ENCODE assay signal across 16 cellular contexts in the genomic region with DNA sequence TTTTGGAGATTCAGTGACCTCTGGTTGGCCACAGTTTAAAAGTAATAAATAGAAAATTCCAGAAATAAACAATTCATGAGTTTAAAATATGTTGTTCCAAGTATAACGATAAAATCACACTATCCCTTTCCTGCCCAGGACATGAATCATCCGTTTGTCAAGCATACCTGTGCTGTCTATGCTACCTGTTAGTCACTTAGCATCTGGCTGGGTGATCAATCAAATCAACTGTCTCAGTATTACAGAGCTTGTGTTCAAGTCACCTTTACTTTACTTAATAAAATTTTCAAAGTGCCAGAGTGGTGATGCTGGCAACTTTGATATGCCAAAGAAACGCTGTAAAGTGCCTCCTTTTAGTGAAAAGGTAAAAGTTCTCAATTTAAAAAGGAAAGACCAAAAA.
A peak's percentile ranks its signal among the peaks of the same experiment; 100 is the strongest.
DNase-seq lines count a peak whose midpoint lies in the region; ATAC-seq, FAIRE-seq and TF ChIP-seq lines count a peak whose summit lies in the region.
"Had no signal": no experiment of that assay in that cellular context is flagged by ENCODE, and none has a peak within 500 bp of the region (broad histone marks: within the 10 kb centered on the region; RNA-seq: fewer than 3 reads in every experiment).

No MANE protein-coding gene starts in this region.

- FAIRE-seq in keratinocyte (lab: Jason Lieb, UNC) = peak; percentile 67
- FAIRE-seq: A549, GM12878, HepG2, HTR-8/SVneo had no signal

- no peak overlapping the region for H3K9ac ChIP-seq in PC-3 (ENCODE audit: low read length)
- H3K9ac ChIP-seq in mammary epithelial cell (ENCODE audit: insufficient read depth, low read length) = no peak overlapping the region
- H3K9ac ChIP-seq in keratinocyte (ENCODE audit: control insufficient read depth, extremely low read depth, insufficient read depth, low read length) = no peak overlapping the region
- H3K9ac ChIP-seq: GM23248 had no signal

- intact Hi-C loops in PC-3 (cut with micrococcal nuclease) (no loop called here), mammary epithelial cell (cut with micrococcal nuclease) (no loop called here)

- POLR2A ChIA-PET in PC-3 (lab: Charles Lee; ENCODE audit: unreplicated experiment) = interaction anchor here (0.7 kb wide), 1 partner anchor 250 kb away, joined by 3 read pairs; no protein-coding TSS in a partner anchor

- H3K36me3 Mint-ChIP-seq in activated T-cell treated with anti-CD3 and anti-CD28 coated beads, Interleukin-2, amount 50 U/mL, for 4 hours (ENCODE audit: insufficient read depth) = no peaks in the 10 kb centered on the region
- H3K36me3 Mint-ChIP-seq: CD4-positive, alpha-beta memory T cell had no signal

- no peaks in the 10 kb centered on the region for H3K9me1 ChIP-seq in keratinocyte (ENCODE audit: control insufficient read depth, extremely low read depth, insufficient read depth, low read length)

- no TSS peak for BruUV-seq in PC-3 (replicated peaks; lab: Mats Ljungman, UMichigan)
- BruUV-seq in mammary epithelial cell (replicated peaks; lab: Mats Ljungman, UMichigan) = no TSS peak

- H3K36me3 ChIP-seq in PC-3 (ENCODE audit: low read depth, low read length) (no peaks in the 10 kb centered on the region), mammary epithelial cell (ENCODE audit: insufficient read depth, low read length) (no peaks in the 10 kb centered on the region), keratinocyte (ENCODE audit: control insufficient read depth in 2 of 2, extremely low read depth in 1 of 2, insufficient read depth in 2 of 2, low read length in 2 of 2) (no peaks in the 10 kb centered on the region)
- H3K36me3 ChIP-seq: BE2C had no signal

- H3K27me3 ChIP-seq in PC-3 (ENCODE audit: low read length) (no peaks in the 10 kb centered on the region), mammary epithelial cell (ENCODE audit: insufficient read depth, low read length) (no peaks in the 10 kb centered on the region), keratinocyte (ENCODE audit: control insufficient read depth, extremely low read depth, insufficient read depth, low read length) (no peaks in the 10 kb centered on the region)
- H3K27me3 ChIP-seq: BE2C had no signal

- H3K9me2 ChIP-seq in PC-3 (replicated peaks; ENCODE audit: low read length) = no peaks in the 10 kb centered on the region

- in situ Hi-C loops in mammary epithelial cell (cut with MboI; ENCODE audit: low sequenced_read_pairs in 2 of 2) = no loop called here

- peak overlapping the region; percentile 26; the same call in 1 of the 2 replicates for H2AFZ ChIP-seq in PC-3 (ENCODE audit: low read length)
- H2AFZ ChIP-seq in mammary epithelial cell (ENCODE audit: low read depth, low read length) = no peak overlapping the region
- H2AFZ ChIP-seq in keratinocyte (ENCODE audit: control insufficient read depth, low read length) = peak overlapping the region; percentile 43
- H2AFZ ChIP-seq: GM23248 had no signal

- peaks cover 15% of the 10 kb centered on the region for H3K9me3 Mint-ChIP-seq in activated T-cell treated with anti-CD3 and anti-CD28 coated beads, Interleukin-2, amount 50 U/mL, for 4 hours

- H3K4me1 ChIP-seq in PC-3 (ENCODE audit: insufficient read depth, low read length) (peaks cover 25% of the 10 kb centered on the region), mammary epithelial cell (ENCODE audit: insufficient read depth, low read length) (peaks cover 13% of the 10 kb centered on the region), keratinocyte (ENCODE audit: control insufficient read depth, extremely low read depth, insufficient read depth, low read length) (peaks cover 9% of the 10 kb centered on the region)
- H3K4me1 ChIP-seq: A549, BE2C had no signal

- H3K27me3 Mint-ChIP-seq in activated T-cell treated with anti-CD3 and anti-CD28 coated beads, Interleukin-2, amount 50 U/mL, for 4 hours (ENCODE audit: low read depth) = no peaks in the 10 kb centered on the region
- H3K27me3 Mint-ChIP-seq: CD4-positive, alpha-beta memory T cell had no signal

- WGBS in mammary epithelial cell (ENCODE audit: low coverage, missing lambda C conversion rate) = 8% methylated on average over 3 of the region's 3 CpGs

- H3K4me1 Mint-ChIP-seq in activated T-cell treated with anti-CD3 and anti-CD28 coated beads, Interleukin-2, amount 50 U/mL, for 4 hours (ENCODE audit: low read depth) = no peaks in the 10 kb centered on the region
- H3K4me1 Mint-ChIP-seq: CD4-positive, alpha-beta memory T cell had no signal

- no peaks in the 10 kb centered on the region for H3F3A ChIP-seq in PC-3 (ENCODE audit: low read length, unreplicated experiment)

- H3K9me3 ChIP-seq in PC-3 (ENCODE audit: low read length) = no peaks in the 10 kb centered on the region
- H3K9me3 ChIP-seq in mammary epithelial cell (replicated peaks; ENCODE audit: insufficient read depth, low read length) = peaks cover 4% of the 10 kb centered on the region
- peaks cover 1% of the 10 kb centered on the region for H3K9me3 ChIP-seq in keratinocyte (ENCODE audit: control insufficient read depth, low read depth, low read length)
- H3K9me3 ChIP-seq: A549, BE2C had no signal

- H3K4me3 ChIP-seq in PC-3 (ENCODE audit: low read length) (peak overlapping the region; percentile 38), mammary epithelial cell (replicated peaks in 1 of 3; ENCODE audit: insufficient read depth in 1 of 3, low read depth in 2 of 3, low read length in 3 of 3) (no peak overlapping the region), keratinocyte (ENCODE audit: control insufficient read depth in 2 of 3, extremely low read depth in 1 of 3, insufficient read depth in 2 of 3, low read depth in 1 of 3, low read length in 3 of 3) (no peak overlapping the region)
- H3K4me3 ChIP-seq: A549, GM12878, GM23248 had no signal

- H3K4me3 Mint-ChIP-seq in activated T-cell treated with anti-CD3 and anti-CD28 coated beads, Interleukin-2, amount 50 U/mL, for 4 hours = no peak overlapping the region
- H3K4me3 Mint-ChIP-seq: CD4-positive, alpha-beta memory T cell had no signal

- H4K20me1 ChIP-seq in PC-3 (ENCODE audit: low read length) (no peaks in the 10 kb centered on the region), mammary epithelial cell (ENCODE audit: insufficient read depth, low read length) (no peaks in the 10 kb centered on the region), keratinocyte (ENCODE audit: control insufficient read depth, extremely low read depth, insufficient read depth, low read length) (no peaks in the 10 kb centered on the region)

- H3K27ac ChIP-seq in PC-3 (ENCODE audit: low read length) (peak overlapping the region; percentile 75), mammary epithelial cell (ENCODE audit: insufficient read depth, low read depth, low read length) (no peak overlapping the region), keratinocyte (ENCODE audit: control insufficient read depth, insufficient read depth, low read length) (no peak overlapping the region)
- H3K27ac ChIP-seq: A549, C4-2B, GM23248 had no signal

- TF ChIP-seq CTCF in PC-3 (conservative IDR thresholded peaks at IDR 0.05; ENCODE audit: low read depth, low read length) = no peak
- TF ChIP-seq CTCF in mammary epithelial cell (conservative IDR thresholded peaks at IDR 0.05 in 1 of 2, IDR thresholded peaks at IDR 0.05 in 1 of 2; ENCODE audit: extremely low read depth in 1 of 2, insufficient read depth in 1 of 2, low read depth in 1 of 2, low read length in 2 of 2) = no peak
- no peak for TF ChIP-seq CTCF in keratinocyte (optimal IDR thresholded peaks at IDR 0.05 in 1 of 3, IDR thresholded peaks at IDR 0.05 in 1 of 3, conservative IDR thresholded peaks at IDR 0.05 in 1 of 3; ENCODE audit: extremely low read depth in 1 of 3, insufficient read depth in 2 of 3, low read length in 3 of 3)

- CTCF ChIA-PET in PC-3 (lab: Charles Lee) (no interaction called here), mammary epithelial cell (lab: Charles Lee; ENCODE audit: low non-redundant PET) (no interaction called here)

- peak; percentile 96 for ATAC-seq in PC-3
- no peak for ATAC-seq in activated T-cell treated with anti-CD3 and anti-CD28 coated beads, Interleukin-2, amount 50 U/mL, for 4 hours
- no peak for ATAC-seq in HG03039 (IDR thresholded peaks at IDR 0.05; ENCODE audit: unreplicated experiment)
- ATAC-seq: A549, GM12878, HepG2 had no signal

- dilution Hi-C loops in mammary epithelial cell (cut with HindIII; ENCODE audit: low sequenced_read_pairs) = no loop called here
- dilution Hi-C loops in keratinocyte (cut with MboI; ENCODE audit: extremely low pct_ligation_motif_present, low sequenced_read_pairs) = no loop called here

- H3K4me2 ChIP-seq in PC-3 (ENCODE audit: low read length) (peak overlapping the region; percentile 77), mammary epithelial cell (ENCODE audit: insufficient read depth, low read depth, low read length) (peak overlapping the region; percentile 30), keratinocyte (ENCODE audit: control insufficient read depth, extremely low read depth, insufficient read depth, low read depth, low read length) (peak overlapping the region; percentile 37)
- H3K4me2 ChIP-seq: A549 had no signal

- DNase-seq in PC-3 = peak; percentile 79
- peak; percentile 77 for DNase-seq in mammary epithelial cell
- DNase-seq in keratinocyte (ENCODE audit: low read depth, low spot score) = no peak
- no peak for DNase-seq in activated T-cell treated with anti-CD3 and anti-CD28 coated beads, Interleukin-2, amount 50 U/mL, for 4 hours
- no peak for DNase-seq in dedifferentiated amniotic fluid mesenchymal stem cell (ENCODE audit: extremely low spot score)
- DNase-seq: BE2C; CD4-positive, alpha-beta memory T cell; DMS79; GM23248; H7 had no signal

- H3K79me2 ChIP-seq in PC-3 (ENCODE audit: low read length) (no peaks in the 10 kb centered on the region), mammary epithelial cell (ENCODE audit: insufficient read depth, low read length) (no peaks in the 10 kb centered on the region), keratinocyte (ENCODE audit: control insufficient read depth, insufficient read depth, low read length) (no peaks in the 10 kb centered on the region)

Comparison
In these comparisons a context has a peak if more than half of its experiments do, and no peak if none do; other contexts are left out.
1. DNase-seq: peak in PC-3 (single experiment) and mammary epithelial cell (single experiment); none in keratinocyte (single experiment), activated T-cell treated with anti-CD3 and anti-CD28 coated beads, Interleukin-2, amount 50 U/mL, for 4 hours (single experiment) and dedifferentiated amniotic fluid mesenchymal stem cell (single experiment).
2. Peak in every context shown above with its lines, with median percentiles within 50 percentile points of each other: H3K4me2 ChIP-seq.